ENCODE assay signal across 14 cellular contexts in genomic region chr6:35011096-35012041, GRCh38.
DNase-seq lines count a peak whose midpoint lies in the region; ATAC-seq and TF ChIP-seq lines count a peak whose summit lies in the region.
"Had no signal": no experiment of that assay in that cellular context is flagged by ENCODE, and none has a peak within 500 bp of the region (broad histone marks: within the 10 kb centered on the region; RNA-seq: fewer than 3 reads in every experiment).

No MANE protein-coding gene starts in this region.

- H3K4me2 ChIP-seq in mesenchymal stem cell (ENCODE audit: low read length, poor library complexity, severe bottlenecking): no peak overlapping the region

- TF ChIP-seq CTCF in GM06990 (IDR thresholded peaks at IDR 0.05; ENCODE audit: insufficient read depth, low read length, poor library complexity, severe bottlenecking): no peak
- no peak for TF ChIP-seq CTCF in GM13976 (IDR thresholded peaks at IDR 0.05; ENCODE audit: borderline replicate concordance, control extremely low read depth, extremely low read depth, insufficient read depth, missing control alignments)

- no peak overlapping the region for H2BK120ac ChIP-seq in mesenchymal stem cell (ENCODE audit: low read depth, low read length)

- H3K27me3 ChIP-seq in GM06990 (replicated peaks; ENCODE audit: control insufficient read depth, insufficient read depth, low read length) (no peaks in the 10 kb centered on the region), mesenchymal stem cell (ENCODE audit: control insufficient read depth in 1 of 2, insufficient read depth in 1 of 2, low read length in 2 of 2) (no peaks in the 10 kb centered on the region)
- H3K27me3 ChIP-seq: testis had no signal

- H3K9ac ChIP-seq in mesenchymal stem cell (ENCODE audit: low read length): no peak overlapping the region

- ATAC-seq in HG03378 (IDR thresholded peaks at IDR 0.05; ENCODE audit: unreplicated experiment) (peak; percentile 59), GM18861 (IDR thresholded peaks at IDR 0.05; ENCODE audit: unreplicated experiment) (no peak), SK-N-SH treated with all-trans-retinoic acid at 6 μM for 48 hours (no peak)
- ATAC-seq: HCT116, right cardiac atrium had no signal

- in situ Hi-C loops in GM13976 (cut with MboI; ENCODE audit: low sequenced_read_pairs, unreplicated experiment): no loop called here

- WGBS in mesenchymal stem cell: 55% methylated on average over 4 of the region's 4 CpGs

- DNase-seq in GM06990 (ENCODE audit: extremely low read depth, insufficient read length) (peak; percentile 53), GM13976 (ENCODE audit: low spot score) (peak; percentile 70), mesenchymal stem cell (peak; percentile 46), ureter (ENCODE audit: low spot score) (no peak)
- DNase-seq: activated CD8-positive, alpha-beta memory T cell treated with anti-CD3 and anti-CD28 coated beads for 24 hours; CD4-positive, alpha-beta memory T cell; foreskin melanocyte; NCI-H2081 treated with DMSO at 0.1 percent for 48 hours; right cardiac atrium; testis had no signal

- H2BK5ac ChIP-seq in mesenchymal stem cell (ENCODE audit: low read depth, low read length, poor library complexity, severe bottlenecking): no peak overlapping the region

- H3K9me3 ChIP-seq in mesenchymal stem cell (ENCODE audit: control insufficient read depth, low read length): no peaks in the 10 kb centered on the region
- H3K9me3 ChIP-seq: testis had no signal

- no peak overlapping the region for H3K27ac ChIP-seq in mesenchymal stem cell (ENCODE audit: low read length, poor library complexity, severe bottlenecking)
- H3K27ac ChIP-seq: testis had no signal

- H3K36me3 ChIP-seq in GM06990 (ENCODE audit: control insufficient read depth, insufficient read depth, low read length) (no peaks in the 10 kb centered on the region), mesenchymal stem cell (ENCODE audit: control insufficient read depth in 1 of 2, insufficient read depth in 2 of 2, low read depth in 1 of 2, low read length in 2 of 2) (no peaks in the 10 kb centered on the region)

- H3K23ac ChIP-seq in mesenchymal stem cell (ENCODE audit: low read length in 2 of 2): no peak overlapping the region

- H4K91ac ChIP-seq in mesenchymal stem cell (ENCODE audit: low read length): no peak overlapping the region

- H3K79me1 ChIP-seq in mesenchymal stem cell (replicated peaks; ENCODE audit: low read length, poor library complexity, severe bottlenecking): peaks cover 5% of the 10 kb centered on the region

- H2BK15ac ChIP-seq in mesenchymal stem cell (ENCODE audit: low read depth, poor library complexity, severe bottlenecking): no peak overlapping the region

- H2AFZ ChIP-seq in mesenchymal stem cell (ENCODE audit: low read depth, low read length): no peak overlapping the region

- no peak overlapping the region for H4K8ac ChIP-seq in mesenchymal stem cell (ENCODE audit: low read length)

- H3K4ac ChIP-seq in mesenchymal stem cell (ENCODE audit: low read depth in 1 of 2, low read length in 2 of 2): no peak overlapping the region

- H2AK5ac ChIP-seq in mesenchymal stem cell (ENCODE audit: low read length, severe bottlenecking): no peak overlapping the region

- no peak overlapping the region for H2BK12ac ChIP-seq in mesenchymal stem cell (ENCODE audit: low read length in 2 of 2)

- no peak overlapping the region for H3K4me3 ChIP-seq in GM06990 (replicated peaks; ENCODE audit: low read depth, low read length)
- H3K4me3 ChIP-seq in mesenchymal stem cell (ENCODE audit: insufficient read depth in 1 of 2, low read depth in 1 of 2, low read length in 2 of 2): no peak overlapping the region
- H3K4me3 ChIP-seq: testis had no signal

- no peak overlapping the region for H3K18ac ChIP-seq in mesenchymal stem cell (ENCODE audit: low read depth in 1 of 2, low read length in 2 of 2)

- H3K14ac ChIP-seq in mesenchymal stem cell (ENCODE audit: low read length in 2 of 2): no peak overlapping the region

- H3K4me1 ChIP-seq in mesenchymal stem cell (ENCODE audit: control insufficient read depth, insufficient read depth, low read depth, low read length): no peaks in the 10 kb centered on the region

TF ChIP-seq in SK-N-SH treated with all-trans-retinoic acid at 6 μM for 48 hours, 23 proteins besides CTCF, POLR2A, EP300 and RAD21:
- TF ChIP-seq ZFP3 (CRISPR knock-in tag; IDR thresholded peaks at IDR 0.05): no peak
- TF ChIP-seq PATZ1 (CRISPR knock-in tag; IDR thresholded peaks at IDR 0.05; ENCODE audit: borderline replicate concordance): no peak
- no peak for TF ChIP-seq ZFP30 (CRISPR knock-in tag; IDR thresholded peaks at IDR 0.05)
- TF ChIP-seq ARNTL (CRISPR knock-in tag; IDR thresholded peaks at IDR 0.05; ENCODE audit: borderline replicate concordance, low read depth): no peak
- TF ChIP-seq ZNF8 (CRISPR knock-in tag; IDR thresholded peaks at IDR 0.05): no peak
